In the genomic region with DNA sequence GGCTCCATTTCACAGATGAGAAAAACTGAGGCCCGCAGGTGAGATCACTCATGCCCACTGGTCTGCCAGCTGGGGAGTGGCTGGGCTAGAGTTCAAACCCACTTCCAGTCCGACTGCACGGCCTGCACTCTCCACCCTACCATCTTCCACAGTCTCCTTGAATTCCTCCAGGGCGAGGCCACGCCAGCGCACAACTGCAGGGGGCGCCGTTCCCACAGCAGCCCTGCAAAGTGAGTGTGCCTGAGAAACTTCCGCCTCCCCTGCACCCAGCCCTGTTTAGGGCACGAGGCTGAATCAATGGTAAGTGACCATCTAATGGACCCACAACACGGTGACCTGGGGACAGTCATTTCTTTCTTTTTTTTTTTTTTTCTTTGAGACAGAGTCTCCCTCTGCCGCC, we compare ENCODE assay signal across 16 cellular contexts. TPM values are rescaled to one million over a fixed set of nuclear protein-coding genes. Genes with fewer than 3 reads are reported as not detected.
DNase-seq lines count a peak whose midpoint lies in the region; TF ChIP-seq lines count a peak whose summit lies in the region.
"Had no signal": no experiment of that assay in that cellular context is flagged by ENCODE, and none has a peak within 500 bp of the region (broad histone marks: within the 10 kb centered on the region; RNA-seq: fewer than 3 reads in every experiment).

No MANE protein-coding gene starts in this region.

- no peaks in the 10 kb centered on the region; the same call in 1 of the 2 replicates for H3K27me3 ChIP-seq in OCI-LY1 (ENCODE audit: insufficient read depth, low read length)
- H3K27me3 ChIP-seq in GM23248 (replicated peaks; ENCODE audit: insufficient read depth), result peaks cover 33% of the 10 kb centered on the region
- peaks cover 0 to 30% of the 10 kb centered on the region in 2 donors for H3K27me3 ChIP-seq in uterus

- 61 to 63% methylated on average over 11 to 12 of the region's 12 CpGs for WGBS in GM23248 (ENCODE audit: low coverage in 1 of 2, low lambda C conversion rate in 2 of 2, missing lambda C conversion rate in 2 of 2), 2 experiments

- TF ChIP-seq CTCF in 22Rv1 (IDR thresholded peaks at IDR 0.05), result peak; percentile 55
- peak; percentile 28 for TF ChIP-seq CTCF in GM12864 (IDR thresholded peaks at IDR 0.05; ENCODE audit: low read depth, low read length, missing control alignments)
- TF ChIP-seq CTCF in OCI-LY1 (IDR thresholded peaks at IDR 0.05; ENCODE audit: low read length), result peak; percentile 41; the same call in 1 of the 2 replicates
- TF ChIP-seq CTCF in fibroblast of villous mesenchyme (IDR thresholded peaks at IDR 0.05; ENCODE audit: insufficient read depth, low read depth, low read length), result peak; percentile 4
- TF ChIP-seq CTCF in uterus (IDR thresholded peaks at IDR 0.05), result no peak

- DNase-seq in GM12864 (ENCODE audit: low read depth), result no peak
- no peak for DNase-seq in fibroblast of villous mesenchyme (ENCODE audit: low read depth)
- DNase-seq in activated gamma-delta T cell treated with Interleukin-2 at 50 U/mL for 16 hours, result no peak
- DNase-seq in GM23248, result no peak
- DNase-seq in uterus, result no peak
- no peak for DNase-seq in posterior vena cava (ENCODE audit: low spot score)
- DNase-seq: AML-193; mesenchymal stem cell; NCI-H446; stimulated activated naive B cell treated with anti-CD40 and anti-IgM and Interleukin-4, amounts not matched to agents 10 μg/mL and 1 μg/mL and 100 μg/mL, for 72 hours; T-helper 9 cell had no signal

- H4K20me1 ChIP-seq in OCI-LY1 (ENCODE audit: insufficient read depth, low read length) (no peaks in the 10 kb centered on the region), GM23248 (ENCODE audit: insufficient read depth) (no peaks in the 10 kb centered on the region)

- H2AFZ ChIP-seq in OCI-LY1 (ENCODE audit: low read length) (no peak overlapping the region), GM23248 (no peak overlapping the region)

- H3K79me2 ChIP-seq in OCI-LY1 (ENCODE audit: insufficient read depth, low read length) (no peaks in the 10 kb centered on the region), GM23248 (ENCODE audit: insufficient read depth) (no peaks in the 10 kb centered on the region)

- H3K9ac ChIP-seq in OCI-LY1 (ENCODE audit: low read length) (no peak overlapping the region), GM23248 (no peak overlapping the region)

- no peaks in the 10 kb centered on the region for H3K9me2 ChIP-seq in OCI-LY1 (ENCODE audit: low read depth, low read length)
- no peaks in the 10 kb centered on the region for H3K9me2 ChIP-seq in GM23248 (ENCODE audit: insufficient read depth)

- H3K4me3 ChIP-seq in GM12864 (ENCODE audit: low read depth, low read length), result no peak overlapping the region
- H3K4me3 ChIP-seq in OCI-LY1 (ENCODE audit: low read depth, low read length, poor library complexity, severe bottlenecking), result no peak overlapping the region
- no peak overlapping the region for H3K4me3 ChIP-seq in fibroblast of villous mesenchyme (ENCODE audit: low read depth, low read length)
- no peak overlapping the region for H3K4me3 ChIP-seq in GM23248
- H3K4me3 ChIP-seq in uterus, result no peak overlapping the region
- H3K4me3 ChIP-seq: skin epidermis had no signal

- H3K4me1 ChIP-seq in OCI-LY1 (ENCODE audit: insufficient read depth, low read length, severe bottlenecking) (no peaks in the 10 kb centered on the region), GM23248 (ENCODE audit: insufficient read depth) (no peaks in the 10 kb centered on the region), uterus (peaks cover 0 to 6% of the 10 kb centered on the region in 2 donors)

- 0 out of 2 replicates have a peak overlapping the region, but pooled peaks have one; percentile 35 for H3K27ac ChIP-seq in 22Rv1
- H3K27ac ChIP-seq in OCI-LY1 (ENCODE audit: low read depth, low read length, poor library complexity, severe bottlenecking), result no peak overlapping the region
- no peak overlapping the region for H3K27ac ChIP-seq in GM23248
- H3K27ac ChIP-seq in uterus, result no peak overlapping the region
- H3K27ac ChIP-seq: epithelial cell of prostate, skin epidermis had no signal

- H3K4me2 ChIP-seq in OCI-LY1 (ENCODE audit: low read length) (no peak overlapping the region), GM23248 (ENCODE audit: unreplicated experiment) (no peak overlapping the region)

- H3F3A ChIP-seq in OCI-LY1 (ENCODE audit: insufficient read depth, low read length) (no peaks in the 10 kb centered on the region), GM23248 (ENCODE audit: insufficient read depth) (no peaks in the 10 kb centered on the region)

- no peak for TF ChIP-seq POLR2A in uterus (IDR thresholded peaks at IDR 0.05)

- intact Hi-C loops in uterus (cut with DNase I; ENCODE audit: low total_unique reads) (no loop called here), posterior vena cava (cut with DNase I) (no loop called here)

- in situ Hi-C loops in GM23248 (cut with MboI), result no loop called here

- H3K9me3 ChIP-seq in OCI-LY1 (ENCODE audit: low read length) (no peaks in the 10 kb centered on the region), GM23248 (ENCODE audit: low read depth) (no peaks in the 10 kb centered on the region), uterus (no peaks in the 10 kb centered on the region)

- H3K36me3 ChIP-seq in OCI-LY1 (ENCODE audit: insufficient read depth, low read length), result no peaks in the 10 kb centered on the region
- H3K36me3 ChIP-seq in GM23248 (ENCODE audit: low read depth), result no peaks in the 10 kb centered on the region
- H3K36me3 ChIP-seq in uterus, result no peaks in the 10 kb centered on the region

RNA-seq across cellular contexts. Expression of gene ATCAY, which starts 0.8 kb away (rescaled TPM):
- 0.32 and 0.43 TPM in 2 replicates for total RNA-seq in fibroblast of villous mesenchyme
- not detected in 2 replicates for total RNA-seq in GM23248 (2014; rRNA removed; shearing (Covaris generic))
- not detected in 2 replicates for polyA plus RNA-seq in GM23248 (2016; fragmentation: Nextera tagmentation; extraction: Ambion mirVana)
- under 1 TPM in 1 of 4 donors, not detected in 3; 0.97 TPM for total RNA-seq in uterus
- under 1 TPM in 1 of 2 donors, not detected in 1; 0.05 TPM for total RNA-seq in posterior vena cava

RNA-seq across cellular contexts. Expression of gene ZFR2, which starts 10.8 kb away (rescaled TPM):
- not detected in 2 replicates for total RNA-seq in fibroblast of villous mesenchyme
- total RNA-seq in GM23248 (2014; rRNA removed; shearing (Covaris generic)), result not detected in 2 replicates
- polyA plus RNA-seq in GM23248 (2016; fragmentation: Nextera tagmentation; extraction: Ambion mirVana), result not detected in 2 replicates
- total RNA-seq in uterus, result not detected
- not detected for total RNA-seq in posterior vena cava

RNA-seq across cellular contexts. Expression of gene NMRK2, which starts 53.2 kb away (rescaled TPM):
- not detected in 2 replicates for total RNA-seq in fibroblast of villous mesenchyme
- total RNA-seq in GM23248 (2014; rRNA removed; shearing (Covaris generic)), result not detected in 2 replicates
- not detected in 2 replicates for polyA plus RNA-seq in GM23248 (2016; fragmentation: Nextera tagmentation; extraction: Ambion mirVana)
- under 1 TPM in 1 of 4 donors, not detected in 3; 0.67 TPM for total RNA-seq in uterus
- total RNA-seq in posterior vena cava, result 1 to 10 TPM in 1 of 2 donors, under 1 TPM in 1; 0.51 to 2.3 TPM
- total RNA-seq: cerebellum had no signal

Comparison
In these comparisons a context has a peak if more than half of its experiments do, and no peak if none do; other contexts are left out.
1. CTCF ChIP-seq: peak in 22Rv1 (single experiment), GM12864 (single experiment), OCI-LY1 (single experiment) and fibroblast of villous mesenchyme (single experiment); none in uterus (0 of 4).